Comparison of ENCODE assay signal across 10 cellular contexts in the genomic region with DNA sequence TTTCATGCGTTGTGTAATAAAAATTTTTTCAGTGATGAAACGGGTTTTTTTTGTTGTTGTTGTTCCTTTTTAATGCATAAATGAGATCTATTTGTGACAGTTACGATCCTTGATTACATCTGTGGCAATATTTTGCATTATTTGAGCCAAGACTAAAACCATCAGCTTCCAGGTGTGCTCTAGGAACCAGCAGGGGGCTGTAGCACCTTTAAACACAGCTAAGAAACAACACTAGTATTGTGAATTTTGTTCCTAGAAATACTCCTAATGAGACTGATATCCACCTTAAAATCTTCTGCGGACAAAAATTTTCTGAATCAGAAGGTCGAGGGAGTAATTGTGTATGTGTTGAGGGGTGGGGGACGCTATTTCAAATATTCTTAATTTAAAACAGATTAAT.
DNase-seq lines count a peak whose midpoint lies in the region; ATAC-seq and TF ChIP-seq lines count a peak whose summit lies in the region.
"Had no signal": no experiment of that assay in that cellular context is flagged by ENCODE, and none has a peak within 500 bp of the region (broad histone marks: within the 10 kb centered on the region; RNA-seq: fewer than 3 reads in every experiment).

No MANE protein-coding gene starts in this region.

- DNase-seq in AG09319 (ENCODE audit: extremely low read depth, low read depth) (no peak), GM13977 (ENCODE audit: low spot score) (no peak), iPS-NIHi7 (ENCODE audit: extremely low spot score) (peak; percentile 18), cerebellar nuclear complex (lab: John Stamatoyannopoulos, UW) (no peak), iPS-NIHi11 (ENCODE audit: low spot score) (no peak), germinal center (ENCODE audit: low spot score) (no peak)
- DNase-seq: left ventricle myocardium inferior, NCI-H2029 had no signal

- ATAC-seq in SK-N-SH treated with all-trans-retinoic acid at 6 μM for 48 hours = 0 out of 3 replicates have a peak, but pooled peaks have one; percentile 51
- no peak for ATAC-seq in HG02759 (IDR thresholded peaks at IDR 0.05; ENCODE audit: unreplicated experiment)

- TF ChIP-seq CTCF in AG09319 (IDR thresholded peaks at IDR 0.05; ENCODE audit: low read depth, low read length) (peak; percentile 20), GM13977 (IDR thresholded peaks at IDR 0.05; ENCODE audit: extremely low read depth, insufficient read depth, missing control alignments) (peak; percentile 40)

- in situ Hi-C loops in GM13977 (cut with MboI; ENCODE audit: low pct_unique_long_range_greater_than_20kb, low sequenced_read_pairs, unreplicated experiment) = no loop called here

TF ChIP-seq in SK-N-SH treated with all-trans-retinoic acid at 6 μM for 48 hours, 23 proteins besides CTCF, POLR2A, EP300 and RAD21:
- TF ChIP-seq BACH2 (CRISPR knock-in tag; IDR thresholded peaks at IDR 0.05; ENCODE audit: borderline replicate concordance) (no peak), ZFP3 (CRISPR knock-in tag; IDR thresholded peaks at IDR 0.05) (no peak), CSDC2 (CRISPR knock-in tag; IDR thresholded peaks at IDR 0.05) (no peak), CREB5 (CRISPR knock-in tag; IDR thresholded peaks at IDR 0.05; ENCODE audit: low read depth) (no peak), POU6F1 (CRISPR knock-in tag; IDR thresholded peaks at IDR 0.05; ENCODE audit: borderline replicate concordance, low read depth) (no peak), GLIS3 (CRISPR knock-in tag; IDR thresholded peaks at IDR 0.05) (no peak), ESRRG (CRISPR knock-in tag; IDR thresholded peaks at IDR 0.05) (no peak), OSR1 (CRISPR knock-in tag; IDR thresholded peaks at IDR 0.05) (no peak), ZNF8 (CRISPR knock-in tag; IDR thresholded peaks at IDR 0.05) (no peak), RARB (CRISPR knock-in tag; IDR thresholded peaks at IDR 0.05) (no peak), ARNTL (CRISPR knock-in tag; IDR thresholded peaks at IDR 0.05; ENCODE audit: borderline replicate concordance, low read depth) (no peak), ZNF565 (CRISPR knock-in tag; conservative IDR thresholded peaks at IDR 0.05; ENCODE audit: low read depth) (no peak), SNAI2 (CRISPR knock-in tag; IDR thresholded peaks at IDR 0.05) (no peak), PPARA (CRISPR knock-in tag; IDR thresholded peaks at IDR 0.05; ENCODE audit: borderline replicate concordance) (no peak), ISL1 (CRISPR knock-in tag; IDR thresholded peaks at IDR 0.05) (no peak), ZFP30 (CRISPR knock-in tag; IDR thresholded peaks at IDR 0.05) (no peak), TCF4 (CRISPR knock-in tag; IDR thresholded peaks at IDR 0.05; ENCODE audit: borderline replicate concordance) (no peak)
- TF ChIP-seq, protein P1, sequence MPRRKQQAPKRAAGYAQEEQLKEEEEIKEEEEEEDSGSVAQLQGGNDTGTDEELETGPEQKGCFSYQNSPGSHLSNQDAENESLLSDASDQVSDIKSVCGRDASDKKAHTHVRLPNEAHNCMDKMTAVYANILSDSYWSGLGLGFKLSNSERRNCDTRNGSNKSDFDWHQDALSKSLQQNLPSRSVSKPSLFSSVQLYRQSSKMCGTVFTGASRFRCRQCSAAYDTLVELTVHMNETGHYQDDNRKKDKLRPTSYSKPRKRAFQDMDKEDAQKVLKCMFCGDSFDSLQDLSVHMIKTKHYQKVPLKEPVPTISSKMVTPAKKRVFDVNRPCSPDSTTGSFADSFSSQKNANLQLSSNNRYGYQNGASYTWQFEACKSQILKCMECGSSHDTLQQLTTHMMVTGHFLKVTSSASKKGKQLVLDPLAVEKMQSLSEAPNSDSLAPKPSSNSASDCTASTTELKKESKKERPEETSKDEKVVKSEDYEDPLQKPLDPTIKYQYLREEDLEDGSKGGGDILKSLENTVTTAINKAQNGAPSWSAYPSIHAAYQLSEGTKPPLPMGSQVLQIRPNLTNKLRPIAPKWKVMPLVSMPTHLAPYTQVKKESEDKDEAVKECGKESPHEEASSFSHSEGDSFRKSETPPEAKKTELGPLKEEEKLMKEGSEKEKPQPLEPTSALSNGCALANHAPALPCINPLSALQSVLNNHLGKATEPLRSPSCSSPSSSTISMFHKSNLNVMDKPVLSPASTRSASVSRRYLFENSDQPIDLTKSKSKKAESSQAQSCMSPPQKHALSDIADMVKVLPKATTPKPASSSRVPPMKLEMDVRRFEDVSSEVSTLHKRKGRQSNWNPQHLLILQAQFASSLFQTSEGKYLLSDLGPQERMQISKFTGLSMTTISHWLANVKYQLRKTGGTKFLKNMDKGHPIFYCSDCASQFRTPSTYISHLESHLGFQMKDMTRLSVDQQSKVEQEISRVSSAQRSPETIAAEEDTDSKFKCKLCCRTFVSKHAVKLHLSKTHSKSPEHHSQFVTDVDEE (CRISPR knock-in tag; IDR thresholded peaks at IDR 0.05) = no peak
- TF ChIP-seq, protein P2, sequence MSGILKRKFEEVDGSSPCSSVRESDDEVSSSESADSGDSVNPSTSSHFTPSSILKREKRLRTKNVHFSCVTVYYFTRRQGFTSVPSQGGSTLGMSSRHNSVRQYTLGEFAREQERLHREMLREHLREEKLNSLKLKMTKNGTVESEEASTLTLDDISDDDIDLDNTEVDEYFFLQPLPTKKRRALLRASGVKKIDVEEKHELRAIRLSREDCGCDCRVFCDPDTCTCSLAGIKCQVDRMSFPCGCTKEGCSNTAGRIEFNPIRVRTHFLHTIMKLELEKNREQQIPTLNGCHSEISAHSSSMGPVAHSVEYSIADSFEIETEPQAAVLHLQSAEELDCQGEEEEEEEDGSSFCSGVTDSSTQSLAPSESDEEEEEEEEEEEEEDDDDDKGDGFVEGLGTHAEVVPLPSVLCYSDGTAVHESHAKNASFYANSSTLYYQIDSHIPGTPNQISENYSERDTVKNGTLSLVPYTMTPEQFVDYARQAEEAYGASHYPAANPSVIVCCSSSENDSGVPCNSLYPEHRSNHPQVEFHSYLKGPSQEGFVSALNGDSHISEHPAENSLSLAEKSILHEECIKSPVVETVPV (CRISPR knock-in tag; IDR thresholded peaks at IDR 0.05) = no peak
- TF ChIP-seq, protein P3, sequence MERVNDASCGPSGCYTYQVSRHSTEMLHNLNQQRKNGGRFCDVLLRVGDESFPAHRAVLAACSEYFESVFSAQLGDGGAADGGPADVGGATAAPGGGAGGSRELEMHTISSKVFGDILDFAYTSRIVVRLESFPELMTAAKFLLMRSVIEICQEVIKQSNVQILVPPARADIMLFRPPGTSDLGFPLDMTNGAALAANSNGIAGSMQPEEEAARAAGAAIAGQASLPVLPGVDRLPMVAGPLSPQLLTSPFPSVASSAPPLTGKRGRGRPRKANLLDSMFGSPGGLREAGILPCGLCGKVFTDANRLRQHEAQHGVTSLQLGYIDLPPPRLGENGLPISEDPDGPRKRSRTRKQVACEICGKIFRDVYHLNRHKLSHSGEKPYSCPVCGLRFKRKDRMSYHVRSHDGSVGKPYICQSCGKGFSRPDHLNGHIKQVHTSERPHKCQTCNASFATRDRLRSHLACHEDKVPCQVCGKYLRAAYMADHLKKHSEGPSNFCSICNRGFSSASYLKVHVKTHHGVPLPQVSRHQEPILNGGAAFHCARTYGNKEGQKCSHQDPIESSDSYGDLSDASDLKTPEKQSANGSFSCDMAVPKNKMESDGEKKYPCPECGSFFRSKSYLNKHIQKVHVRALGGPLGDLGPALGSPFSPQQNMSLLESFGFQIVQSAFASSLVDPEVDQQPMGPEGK (CRISPR knock-in tag; IDR thresholded peaks at IDR 0.05; ENCODE audit: borderline replicate concordance) = no peak
TF ChIP-seq in SK-N-SH treated with all-trans-retinoic acid at 6 μM for 48 hours: peak in this region for 0.
